In the genomic region with DNA sequence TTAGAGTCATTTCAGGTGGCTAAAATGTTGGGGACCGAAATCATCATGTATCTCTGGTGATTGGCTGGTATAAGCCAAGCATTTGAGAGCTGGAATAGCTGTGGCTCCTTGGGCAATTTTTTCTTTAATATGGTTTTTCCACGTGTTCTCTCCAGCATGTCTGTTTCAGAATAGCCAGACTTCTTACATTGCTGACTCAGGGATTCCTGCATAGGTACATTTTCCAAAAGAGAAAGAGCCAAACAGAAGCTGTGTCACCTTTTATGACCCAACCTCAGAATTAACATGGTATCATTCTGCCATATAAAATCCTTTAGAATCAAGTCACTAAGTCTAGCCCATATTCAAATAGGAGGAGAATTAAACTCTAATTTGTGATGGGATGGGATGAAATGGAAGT, we compare ENCODE assay signal across 28 cellular contexts.
"Had no signal": no experiment of that assay in that cellular context is flagged by ENCODE, and none has a peak within 500 bp of the region (broad histone marks: within the 10 kb centered on the region; RNA-seq: fewer than 3 reads in every experiment).

No MANE protein-coding gene starts in this region.

- DNase-seq: natural killer cell; occipital lobe; ovary; posterior cingulate gyrus; psoas muscle; right cardiac atrium; spleen; stimulated activated CD4-positive, alpha-beta T cell treated with anti-CD3 and anti-CD28 coated beads, Interleukin-12 subunit alpha, Interleukin-12 subunit beta, amount 100 ng/mL, for 4 hours; stimulated activated CD4-positive, alpha-beta T cell treated with anti-CD3 and anti-CD28 coated beads, Interleukin-1b, Interleukin-23, amount 100 ng/mL, for 48 hours; stimulated activated CD4-positive, alpha-beta T cell treated with anti-CD3 and anti-CD28 coated beads, Interleukin-4, amount 100 ng/mL, for 1 hour; stimulated activated CD4-positive, alpha-beta T cell treated with anti-CD3 and anti-CD28 coated beads, Interleukin-4, amount 100 ng/mL, for 4 hours; stimulated activated CD8-positive, alpha-beta memory T cell treated with anti-CD3 and anti-CD28 coated beads, Interleukin-4, amount 100 ng/mL, for 48 hours; stimulated activated naive CD4-positive, alpha-beta T cell; stimulated activated naive CD8-positive, alpha-beta T cell treated with anti-CD3 and anti-CD28 coated beads, Interleukin-15, amount 100 ng/mL, for 72 hours; stimulated activated naive CD8-positive, alpha-beta T cell treated with anti-CD3 and anti-CD28 coated beads, Interleukin-15, Interleukin-2, amounts not matched to agents 100 U/mL and 50 U/mL, for 24 hours; thyroid gland; trophoblast cell; upper lobe of left lung had no signal

- H3K4me3 ChIP-seq: neural progenitor cell, ovary, psoas muscle, skin epidermis, smooth muscle cell, spleen, thoracic aorta, thyroid gland, tibial nerve, upper lobe of left lung, vagina had no signal

- H3K79me2 ChIP-seq: parathyroid adenoma had no signal

- H3K27ac ChIP-seq: neural progenitor cell, ovary, parathyroid adenoma, psoas muscle, skin epidermis, spleen, thoracic aorta, thyroid gland, tibial nerve, upper lobe of left lung, vagina had no signal

- H3K36me3 ChIP-seq: neural progenitor cell, ovary, spleen, thoracic aorta, thyroid gland, tibial nerve, upper lobe of left lung, vagina had no signal

- ATAC-seq: natural killer cell; psoas muscle; right cardiac atrium; sciatic nerve; stimulated activated memory B cell treated with anti-CD40 and anti-IgM and Interleukin-4, amounts not matched to agents 10 μg/mL and 1 μg/mL and 100 μg/mL, for 72 hours; stimulated activated naive CD8-positive, alpha-beta T cell treated with anti-CD3 and anti-CD28 coated beads, Interleukin-15, amount 100 ng/mL, for 72 hours; stimulated activated naive CD8-positive, alpha-beta T cell treated with anti-CD3 and anti-CD28 coated beads, Interleukin-15, Interleukin-2, amounts not matched to agents 100 U/mL and 50 U/mL, for 24 hours had no signal

- H3K4me2 ChIP-seq: neural progenitor cell, smooth muscle cell had no signal

- FAIRE-seq: urothelium cell line had no signal

- H2AFZ ChIP-seq: neural progenitor cell, parathyroid adenoma had no signal

- H3K9ac ChIP-seq: neural progenitor cell, parathyroid adenoma had no signal

- H3K27me3 ChIP-seq: neural progenitor cell, ovary, spleen, thyroid gland, tibial nerve, upper lobe of left lung, vagina had no signal

- H3K9me3 ChIP-seq: ovary, psoas muscle, thoracic aorta, thyroid gland, upper lobe of left lung, vagina had no signal

- H3K4me1 ChIP-seq: neural progenitor cell, parathyroid adenoma, psoas muscle, spleen, thyroid gland, tibial nerve, upper lobe of left lung, vagina had no signal
